ENCODE assay signal across 14 cellular contexts in the genomic region with DNA sequence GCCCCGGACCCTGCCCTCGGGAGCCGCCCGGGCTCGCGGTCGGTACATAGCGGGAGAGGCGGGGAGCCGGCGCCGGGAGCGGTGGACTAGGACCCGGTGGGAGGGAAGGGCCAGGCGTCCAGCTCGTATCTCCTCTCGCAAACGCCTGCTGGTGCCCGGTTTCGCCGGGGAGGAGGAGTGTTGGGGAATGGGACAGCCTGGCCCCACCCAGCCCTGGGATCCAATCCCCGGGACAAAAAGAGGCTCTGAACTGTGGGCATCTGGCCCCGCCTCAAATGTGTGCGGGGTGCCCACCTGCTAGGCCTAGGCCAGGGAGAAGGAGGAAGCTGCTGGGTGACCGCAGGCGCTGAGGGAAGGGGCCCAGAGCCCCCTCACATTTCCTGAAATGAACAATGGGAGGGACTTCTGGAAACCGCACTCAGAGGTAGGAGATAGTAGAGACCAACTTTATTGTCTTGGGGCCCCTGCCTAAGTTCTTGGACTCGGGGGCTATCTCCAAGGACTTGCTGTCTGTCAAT. TPM values are rescaled to one million over a fixed set of nuclear protein-coding genes. Genes with fewer than 3 reads are reported as not detected.
DNase-seq lines count a peak whose midpoint lies in the region; ATAC-seq and TF ChIP-seq lines count a peak whose summit lies in the region.
"Had no signal": no experiment of that assay in that cellular context is flagged by ENCODE, and none has a peak within 500 bp of the region (broad histone marks: within the 10 kb centered on the region; RNA-seq: fewer than 3 reads in every experiment).

A gene with protein sequence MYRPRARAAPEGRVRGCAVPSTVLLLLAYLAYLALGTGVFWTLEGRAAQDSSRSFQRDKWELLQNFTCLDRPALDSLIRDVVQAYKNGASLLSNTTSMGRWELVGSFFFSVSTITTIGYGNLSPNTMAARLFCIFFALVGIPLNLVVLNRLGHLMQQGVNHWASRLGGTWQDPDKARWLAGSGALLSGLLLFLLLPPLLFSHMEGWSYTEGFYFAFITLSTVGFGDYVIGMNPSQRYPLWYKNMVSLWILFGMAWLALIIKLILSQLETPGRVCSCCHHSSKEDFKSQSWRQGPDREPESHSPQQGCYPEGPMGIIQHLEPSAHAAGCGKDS (minus strand): TSS at position 147 of the 518 bp plus-strand sequence. CDS start 99 bp downstream, at position 48.

- H3K4me3 ChIP-seq in NB4 (ENCODE audit: low read depth, low read length) (no peak within 1 kb of the TSS), hepatocyte (no peak within 1 kb of the TSS)
- H3K4me3 ChIP-seq: body of pancreas, PC-9 had no signal

- no peaks in the 10 kb centered on the region for H3K9me3 ChIP-seq in hepatocyte (ENCODE audit: low read depth)
- H3K9me3 ChIP-seq: body of pancreas, gastroesophageal sphincter had no signal

- intact Hi-C loops in sciatic nerve (cut with DNase I) = no loop called here

- TF ChIP-seq POLR2A in NB4 (IDR thresholded peaks at IDR 0.05; ENCODE audit: extremely low read depth, insufficient read length) = no peak

- H3K27me3 ChIP-seq in hepatocyte = peaks cover 68% of the 10 kb centered on the region

- H3K36me3 ChIP-seq in hepatocyte (replicated peaks; ENCODE audit: insufficient read depth, low read depth) = no peaks in the 10 kb centered on the region
- H3K36me3 ChIP-seq: gastroesophageal sphincter had no signal

- peaks cover 8% of the 10 kb centered on the region for H3K4me1 ChIP-seq in hepatocyte (ENCODE audit: insufficient read depth)

- no peaks in the 10 kb centered on the region for H4K20me1 ChIP-seq in hepatocyte (ENCODE audit: insufficient read depth, poor library complexity, severe bottlenecking)

- peak; percentile 42 for DNase-seq in DMS79 treated with DMSO at 0.1 percent for 48 hours (lab: John Stamatoyannopoulos, UW)
- no peak for DNase-seq in DMS79 (lab: John Stamatoyannopoulos, UW)
- peak; percentile 82 for DNase-seq in NB4 (ENCODE audit: low read depth)
- no peak for DNase-seq in hepatocyte (ENCODE audit: low spot score)
- DNase-seq in sciatic nerve (ENCODE audit: low spot score) = no peak
- no peak for DNase-seq in superior temporal gyrus (ENCODE audit: extremely low spot score)
- no peak for DNase-seq in inferior parietal cortex (ENCODE audit: extremely low spot score)
- DNase-seq: PC-9 had no signal

- no peak within 1 kb of the TSS for H3K27ac ChIP-seq in hepatocyte
- H3K27ac ChIP-seq: body of pancreas, gastroesophageal sphincter, PC-9 had no signal

- H3K9me2 ChIP-seq in hepatocyte (replicated peaks; ENCODE audit: insufficient read depth) = no peaks in the 10 kb centered on the region

- 18% methylated on average over 25 of the region's 28 CpGs for WGBS in hepatocyte (ENCODE audit: low lambda C conversion rate, missing lambda C conversion rate)

- H3K79me2 ChIP-seq in hepatocyte = no peaks in the 10 kb centered on the region

- TF ChIP-seq CTCF in NB4 (IDR thresholded peaks at IDR 0.05; ENCODE audit: low read depth, low read length) (no peak), hepatocyte (IDR thresholded peaks at IDR 0.05; ENCODE audit: poor library complexity) (no peak)

- no peak within 1 kb of the TSS for H2AFZ ChIP-seq in hepatocyte
- H2AFZ ChIP-seq: PC-9 had no signal

- H3K4me2 ChIP-seq in hepatocyte = peak within 1 kb of the TSS; percentile 81
- H3K4me2 ChIP-seq: PC-9 had no signal

- ATAC-seq in sciatic nerve (peak; percentile 25), GM18868 (IDR thresholded peaks at IDR 0.05; ENCODE audit: unreplicated experiment) (no peak)
- ATAC-seq: gastroesophageal sphincter had no signal

RNA-seq across cellular contexts. Expression of the gene that starts here (rescaled TPM):
- total RNA-seq in hepatocyte (not detected in 2 replicates), sciatic nerve (2.6 TPM)
- polyA plus RNA-seq in hepatocyte = not detected in 2 replicates
- total RNA-seq: A172, LHCN-M2, PC-9, renal cortical epithelial cell had no signal

Comparison
In these comparisons a context has a peak if more than half of its experiments do, and no peak if none do; other contexts are left out.
1. DNase-seq: peak in DMS79 treated with DMSO at 0.1 percent for 48 hours (single experiment) and NB4 (single experiment); none in DMS79 (single experiment), hepatocyte (single experiment), sciatic nerve (single experiment), superior temporal gyrus (single experiment) and inferior parietal cortex (single experiment).